8 cellular contexts compared by ENCODE assay signal in the genomic region with DNA sequence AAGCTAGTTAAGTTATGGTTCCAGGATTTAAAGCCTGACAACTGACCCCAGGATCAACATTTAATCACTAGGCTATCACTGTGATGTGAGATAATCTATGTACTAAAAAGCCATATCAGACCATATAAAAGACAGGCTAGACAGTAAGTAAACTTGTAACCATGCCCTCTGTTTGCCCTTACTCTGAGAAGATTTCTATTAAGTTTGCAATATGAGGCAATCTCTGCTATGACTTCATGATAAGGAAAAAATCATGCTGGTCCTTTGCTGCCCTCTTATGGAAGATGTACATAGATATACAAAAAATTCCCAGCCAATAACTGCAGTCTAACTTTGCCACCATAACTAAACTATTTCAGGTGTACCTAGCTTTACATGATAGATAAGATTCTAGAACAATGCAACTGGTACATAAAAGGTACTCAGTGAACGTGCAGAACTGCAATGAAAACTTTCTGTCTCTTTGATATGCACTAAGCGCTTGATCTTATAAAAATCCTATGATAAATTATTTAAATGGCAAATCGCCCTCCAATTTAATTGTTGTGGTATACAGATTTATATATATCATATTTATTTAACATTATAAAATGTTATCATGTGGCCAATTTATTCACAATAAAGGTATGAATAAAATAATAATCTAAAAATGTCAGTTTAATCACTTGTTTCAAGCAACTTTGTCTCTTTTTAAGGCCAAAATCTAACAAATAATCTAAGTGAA.
DNase-seq lines count a peak whose midpoint lies in the region; ATAC-seq and TF ChIP-seq lines count a peak whose summit lies in the region.

No MANE protein-coding gene starts in this region.

- H3K4me3 Mint-ChIP-seq in activated CD4-positive, alpha-beta T cell treated with anti-CD3 and anti-CD28 coated beads, Interleukin-2, amount 10 ng/mL, durations not matched to agents 24 days and 14 days: no peak overlapping the region
- H3K4me3 Mint-ChIP-seq in progenitor cell of endocrine pancreas (ENCODE audit: low read depth): no peak overlapping the region

- no peak overlapping the region for H3K4me3 ChIP-seq in NB4 (ENCODE audit: low read depth, low read length)

- H3K9me3 Mint-ChIP-seq in activated CD4-positive, alpha-beta T cell treated with anti-CD3 and anti-CD28 coated beads, Interleukin-2, amount 10 ng/mL, durations not matched to agents 24 days and 14 days: no peaks in the 10 kb centered on the region
- peaks cover 7% of the 10 kb centered on the region for H3K9me3 Mint-ChIP-seq in progenitor cell of endocrine pancreas (ENCODE audit: low read depth)

- peaks cover 40% of the 10 kb centered on the region for H3K4me1 Mint-ChIP-seq in activated CD4-positive, alpha-beta T cell treated with anti-CD3 and anti-CD28 coated beads, Interleukin-2, amount 10 ng/mL, durations not matched to agents 24 days and 14 days
- peaks cover 16% of the 10 kb centered on the region for H3K4me1 Mint-ChIP-seq in progenitor cell of endocrine pancreas (ENCODE audit: low read depth)

- ATAC-seq in HG02870 (IDR thresholded peaks at IDR 0.05; ENCODE audit: unreplicated experiment): no peak
- ATAC-seq in HG03571 (IDR thresholded peaks at IDR 0.05; ENCODE audit: unreplicated experiment): no peak

- no peak for TF ChIP-seq POLR2A in NB4 (IDR thresholded peaks at IDR 0.05; ENCODE audit: extremely low read depth, insufficient read length)

- peak; percentile 72 for DNase-seq in activated CD4-positive, alpha-beta T cell treated with anti-CD3 and anti-CD28 coated beads, Interleukin-2, amount 10 ng/mL, durations not matched to agents 24 days and 14 days
- DNase-seq in activated CD4-positive, alpha-beta T cell treated with anti-CD3 and anti-CD28 coated beads, Interleukin-2, amount 50 U/mL, for 4 hours: no peak
- DNase-seq in NB4 (ENCODE audit: low read depth) (peak; percentile 82), SW480 (ENCODE audit: low spot score) (peak; percentile 74), fibroblast of peridontal ligament (ENCODE audit: extremely low read depth) (peak; percentile 96), progenitor cell of endocrine pancreas (ENCODE audit: low spot score, unreplicated experiment) (no peak)

- H3K36me3 Mint-ChIP-seq in activated CD4-positive, alpha-beta T cell treated with anti-CD3 and anti-CD28 coated beads, Interleukin-2, amount 10 ng/mL, durations not matched to agents 24 days and 14 days (ENCODE audit: low read depth): peaks cover 18% of the 10 kb centered on the region
- peaks cover 13% of the 10 kb centered on the region for H3K36me3 Mint-ChIP-seq in progenitor cell of endocrine pancreas (ENCODE audit: insufficient read depth)

- no peak overlapping the region for H3K27ac Mint-ChIP-seq in activated CD4-positive, alpha-beta T cell treated with anti-CD3 and anti-CD28 coated beads, Interleukin-2, amount 10 ng/mL, durations not matched to agents 24 days and 14 days
- H3K27ac Mint-ChIP-seq in progenitor cell of endocrine pancreas: no peak overlapping the region

- TF ChIP-seq CTCF in NB4 (IDR thresholded peaks at IDR 0.05; ENCODE audit: low read depth, low read length): peak; percentile 43
- TF ChIP-seq CTCF in progenitor cell of endocrine pancreas (IDR thresholded peaks at IDR 0.05; ENCODE audit: unreplicated experiment): peak; percentile 51

- H3K27me3 Mint-ChIP-seq in activated CD4-positive, alpha-beta T cell treated with anti-CD3 and anti-CD28 coated beads, Interleukin-2, amount 10 ng/mL, durations not matched to agents 24 days and 14 days: no peaks in the 10 kb centered on the region
- no peaks in the 10 kb centered on the region for H3K27me3 Mint-ChIP-seq in progenitor cell of endocrine pancreas

- intact Hi-C loops in activated CD4-positive, alpha-beta T cell treated with anti-CD3 and anti-CD28 coated beads, Interleukin-2, amount 10 ng/mL, durations not matched to agents 24 days and 14 days (cut with micrococcal nuclease): loop anchor here (5.0 to 10.0 kb wide), 2 partner anchors 94 to 266 kb away; no protein-coding TSS in a partner anchor

Comparison
In these comparisons a context has a peak if more than half of its experiments do, and no peak if none do; other contexts are left out.
1. DNase-seq: peak in activated CD4-positive, alpha-beta T cell treated with anti-CD3 and anti-CD28 coated beads, Interleukin-2, amount 10 ng/mL, durations not matched to agents 24 days and 14 days (single experiment), NB4 (single experiment), SW480 (single experiment) and fibroblast of peridontal ligament (single experiment); none in activated CD4-positive, alpha-beta T cell treated with anti-CD3 and anti-CD28 coated beads, Interleukin-2, amount 50 U/mL, for 4 hours (0 of 2) and progenitor cell of endocrine pancreas (single experiment).